8 cellular contexts compared by ENCODE assay signal in genomic region chr18:77650799-77651385, GRCh38.
DNase-seq lines count a peak whose midpoint lies in the region; ATAC-seq and TF ChIP-seq lines count a peak whose summit lies in the region.

No MANE protein-coding gene starts in this region.

- intact Hi-C loops in activated CD8-positive, alpha-beta T cell treated with anti-CD3 and anti-CD28 coated beads for 36 hours (cut with micrococcal nuclease): loop anchor here (10.0 kb wide), 1 partner anchor 656 kb away; no protein-coding TSS in a partner anchor

- CTCF ChIA-PET in activated CD8-positive, alpha-beta T cell treated with anti-CD3 and anti-CD28 coated beads for 36 hours (lab: Charles Lee): interaction anchor here (0.7 to 1.4 kb wide), 8 partner anchors 10 to 848 kb away, joined by 3 to 5 read pairs (median 3); no protein-coding TSS in a partner anchor

- peak; percentile 88 for DNase-seq in AG20443 (ENCODE audit: low spot score)
- peak; percentile 19 for DNase-seq in NCI-H446 treated with DMSO at 0.1 percent for 48 hours (lab: John Stamatoyannopoulos, UW)
- peak; percentile 60 for DNase-seq in activated CD8-positive, alpha-beta T cell treated with anti-CD3 and anti-CD28 coated beads for 36 hours
- peak; percentile 33 for DNase-seq in epidermal melanocyte (ENCODE audit: insufficient read length, low spot score)
- peak; percentile 59 for DNase-seq in mucosa of gallbladder (ENCODE audit: low spot score)
- peak; percentile 48 for DNase-seq in stimulated activated naive B cell treated with anti-CD40 and anti-IgM and Interleukin-4, amounts not matched to agents 10 μg/mL and 1 μg/mL and 100 μg/mL, for 72 hours

- ATAC-seq in GM18907 (IDR thresholded peaks at IDR 0.05; ENCODE audit: unreplicated experiment): peak; percentile 87
- ATAC-seq in HG03139 (IDR thresholded peaks at IDR 0.05; ENCODE audit: unreplicated experiment): peak; percentile 82
- peak; percentile 82 for ATAC-seq in activated CD8-positive, alpha-beta T cell treated with anti-CD3 and anti-CD28 coated beads for 36 hours
- ATAC-seq in stimulated activated naive B cell treated with anti-CD40 and anti-IgM and Interleukin-4, amounts not matched to agents 10 μg/mL and 1 μg/mL and 100 μg/mL, for 72 hours (replicated peaks): peak; percentile 72 to 78

- no peak overlapping the region for H3K4me3 Mint-ChIP-seq in activated CD8-positive, alpha-beta T cell treated with anti-CD3 and anti-CD28 coated beads for 36 hours
- no peak overlapping the region for H3K4me3 Mint-ChIP-seq in stimulated activated naive B cell treated with anti-CD40 and anti-IgM and Interleukin-4, amounts not matched to agents 10 μg/mL and 1 μg/mL and 100 μg/mL, for 72 hours

- H3K9me3 Mint-ChIP-seq in activated CD8-positive, alpha-beta T cell treated with anti-CD3 and anti-CD28 coated beads for 36 hours: no peaks in the 10 kb centered on the region
- H3K9me3 Mint-ChIP-seq in stimulated activated naive B cell treated with anti-CD40 and anti-IgM and Interleukin-4, amounts not matched to agents 10 μg/mL and 1 μg/mL and 100 μg/mL, for 72 hours: peaks cover 7 to 12% of the 10 kb centered on the region in 2 donors

- H3K4me1 Mint-ChIP-seq in activated CD8-positive, alpha-beta T cell treated with anti-CD3 and anti-CD28 coated beads for 36 hours (ENCODE audit: low read depth): peaks cover 2% of the 10 kb centered on the region
- peaks cover 3 to 5% of the 10 kb centered on the region in 2 donors for H3K4me1 Mint-ChIP-seq in stimulated activated naive B cell treated with anti-CD40 and anti-IgM and Interleukin-4, amounts not matched to agents 10 μg/mL and 1 μg/mL and 100 μg/mL, for 72 hours

- no peaks in the 10 kb centered on the region for H3K36me3 Mint-ChIP-seq in activated CD8-positive, alpha-beta T cell treated with anti-CD3 and anti-CD28 coated beads for 36 hours (ENCODE audit: low read depth)
- H3K36me3 Mint-ChIP-seq in stimulated activated naive B cell treated with anti-CD40 and anti-IgM and Interleukin-4, amounts not matched to agents 10 μg/mL and 1 μg/mL and 100 μg/mL, for 72 hours: peaks cover 0 to 2% of the 10 kb centered on the region in 2 donors

- TF ChIP-seq CTCF in activated CD8-positive, alpha-beta T cell treated with anti-CD3 and anti-CD28 coated beads for 36 hours (IDR thresholded peaks at IDR 0.05): peak; percentile 88

- no peak overlapping the region for H3K27ac Mint-ChIP-seq in activated CD8-positive, alpha-beta T cell treated with anti-CD3 and anti-CD28 coated beads for 36 hours
- no peak overlapping the region for H3K27ac Mint-ChIP-seq in stimulated activated naive B cell treated with anti-CD40 and anti-IgM and Interleukin-4, amounts not matched to agents 10 μg/mL and 1 μg/mL and 100 μg/mL, for 72 hours

- H3K27me3 Mint-ChIP-seq in activated CD8-positive, alpha-beta T cell treated with anti-CD3 and anti-CD28 coated beads for 36 hours: peaks cover 14% of the 10 kb centered on the region
- H3K27me3 Mint-ChIP-seq in stimulated activated naive B cell treated with anti-CD40 and anti-IgM and Interleukin-4, amounts not matched to agents 10 μg/mL and 1 μg/mL and 100 μg/mL, for 72 hours: peaks cover 23 to 31% of the 10 kb centered on the region in 2 donors

- POLR2A ChIA-PET in activated CD8-positive, alpha-beta T cell treated with anti-CD3 and anti-CD28 coated beads for 36 hours (lab: Charles Lee): no interaction called here

Comparison
In these comparisons a context has a peak if more than half of its experiments do, and no peak if none do; other contexts are left out.
1. Peak in every context shown above with its lines: DNase-seq and ATAC-seq.
2. DNase-seq: peak in every context shown above with its lines; median percentile 88 in AG20443; 60 in activated CD8-positive, alpha-beta T cell treated with anti-CD3 and anti-CD28 coated beads for 36 hours; 59 in mucosa of gallbladder; 48 in stimulated activated naive B cell treated with anti-CD40 and anti-IgM and Interleukin-4, amounts not matched to agents 10 μg/mL and 1 μg/mL and 100 μg/mL, for 72 hours; 33 in epidermal melanocyte; 19 in NCI-H446 treated with DMSO at 0.1 percent for 48 hours.